In genomic region chr6:13536796-13537526, GRCh38 we compare ENCODE assay signal across 35 cellular contexts. TPM values are rescaled to one million over a fixed set of nuclear protein-coding genes. Genes with fewer than 3 reads are reported as not detected.
A peak's percentile ranks its signal among the peaks of the same experiment; 100 is the strongest.
DNase-seq lines count a peak whose midpoint lies in the region; ATAC-seq, FAIRE-seq and TF ChIP-seq lines count a peak whose summit lies in the region.
"Had no signal": no experiment of that assay in that cellular context is flagged by ENCODE, and none has a peak within 500 bp of the region (broad histone marks: within the 10 kb centered on the region; RNA-seq: fewer than 3 reads in every experiment).

No MANE protein-coding gene starts in this region.

- FAIRE-seq in astrocyte (lab: Jason Lieb, UNC), result no peak
- FAIRE-seq: GM12892 had no signal

- H3K27me3 ChIP-seq in right cardiac atrium (ENCODE audit: control insufficient read depth, insufficient read depth), result no peaks in the 10 kb centered on the region
- no peaks in the 10 kb centered on the region for H3K27me3 ChIP-seq in astrocyte (ENCODE audit: insufficient read depth, low read length)
- H3K27me3 ChIP-seq in esophagus muscularis mucosa, result no peaks in the 10 kb centered on the region
- H3K27me3 ChIP-seq: BLaER1, uterus had no signal

- H3K36me3 ChIP-seq in astrocyte (ENCODE audit: insufficient read depth, low read length) (no peaks in the 10 kb centered on the region), esophagus muscularis mucosa (no peaks in the 10 kb centered on the region)
- H3K36me3 ChIP-seq: BLaER1, lower lobe of right lung, thoracic aorta, uterus had no signal

- H3K79me2 ChIP-seq in astrocyte (ENCODE audit: insufficient read depth, low read length), result no peaks in the 10 kb centered on the region

- H3K9ac ChIP-seq in astrocyte (ENCODE audit: low read length), result no peak overlapping the region
- H3K9ac ChIP-seq: BLaER1 had no signal

- H3K36me3 Mint-ChIP-seq in astrocyte (ENCODE audit: low read depth, unreplicated experiment), result no peaks in the 10 kb centered on the region
- H3K36me3 Mint-ChIP-seq: activated CD8-positive, alpha-beta memory T cell treated with anti-CD3 and anti-CD28 coated beads, Interleukin-2, amount 10 ng/mL, durations not matched to agents 7 days and 5 days; brain; natural killer cell had no signal

- H3K4me3 ChIP-seq in right cardiac atrium (ENCODE audit: low read length) (no peak overlapping the region), astrocyte (ENCODE audit: insufficient read depth, low read depth, low read length) (no peak overlapping the region), esophagus muscularis mucosa (no peak overlapping the region)
- H3K4me3 ChIP-seq: BLaER1, lower lobe of right lung, PC-9, smooth muscle cell, thoracic aorta, uterus had no signal

- peaks cover 3% of the 10 kb centered on the region for H3K27me3 Mint-ChIP-seq in astrocyte (ENCODE audit: low read depth, unreplicated experiment)

- H3K27ac ChIP-seq in right cardiac atrium (ENCODE audit: low read length) (peak overlapping the region; percentile 17), astrocyte (ENCODE audit: low read depth, low read length) (no peak overlapping the region), esophagus muscularis mucosa (replicated peaks in 1 of 4) (no peak overlapping the region)
- H3K27ac ChIP-seq: BLaER1, lower lobe of right lung, PC-9, thoracic aorta had no signal

- no peak overlapping the region for H3K4me3 Mint-ChIP-seq in astrocyte (ENCODE audit: unreplicated experiment)
- H3K4me3 Mint-ChIP-seq: activated CD8-positive, alpha-beta memory T cell treated with anti-CD3 and anti-CD28 coated beads, Interleukin-2, amount 10 ng/mL, durations not matched to agents 7 days and 5 days; brain; H9; natural killer cell had no signal

- ATAC-seq in right cardiac atrium (no peak), left colon (peak; percentile 83)
- ATAC-seq: activated CD4-positive, CD25-positive, alpha-beta regulatory T cell treated with anti-CD3 and anti-CD28 coated beads, Interleukin-2, amount 50 U/mL, for 24 hours; activated CD8-positive, alpha-beta memory T cell treated with anti-CD3 and anti-CD28 coated beads, Interleukin-2, amount 10 ng/mL, durations not matched to agents 7 days and 5 days; lower lobe of right lung; natural killer cell; stimulated activated naive CD8-positive, alpha-beta T cell treated with anti-CD3 and anti-CD28 coated beads, Interleukin-15, Interleukin-2, amounts not matched to agents 100 U/mL and 50 U/mL, for 24 hours had no signal

- no peak for TF ChIP-seq EP300 in esophagus muscularis mucosa (IDR thresholded peaks at IDR 0.05)

- H3K4me1 Mint-ChIP-seq in astrocyte (ENCODE audit: low read depth, unreplicated experiment), result no peaks in the 10 kb centered on the region
- H3K4me1 Mint-ChIP-seq: activated CD8-positive, alpha-beta memory T cell treated with anti-CD3 and anti-CD28 coated beads, Interleukin-2, amount 10 ng/mL, durations not matched to agents 7 days and 5 days; brain; natural killer cell had no signal

- no peak for TF ChIP-seq CTCF in astrocyte (IDR thresholded peaks at IDR 0.05; ENCODE audit: insufficient read depth, low read depth, low read length)
- TF ChIP-seq CTCF in esophagus muscularis mucosa (IDR thresholded peaks at IDR 0.05), result no peak

- intact Hi-C loops in right cardiac atrium (cut with DNase I) (loop anchor here in 3 of 4 donors (5.0 to 10.0 kb wide), 2 partner anchors 200 to 202 kb away; no protein-coding TSS in a partner anchor), cardiac septum (cut with DNase I) (loop anchor here (10.0 kb wide), 1 partner anchor 172 kb away; no protein-coding TSS in a partner anchor), left colon (cut with DNase I, micrococcal nuclease) (loop anchor here in 1 of 2 donors (5.0 kb wide), 1 partner anchor 195 kb away; no protein-coding TSS in a partner anchor), esophagus muscularis mucosa (cut with DNase I) (no loop called here)

- WGBS in right cardiac atrium, result 67% methylated on average over 4 of the region's 4 CpGs
- 94% methylated on average over 4 of the region's 4 CpGs for WGBS in esophagus muscularis mucosa

- no peak overlapping the region for H3K4me2 ChIP-seq in astrocyte (ENCODE audit: low read length)
- H3K4me2 ChIP-seq: BLaER1, PC-9, smooth muscle cell had no signal

- H3K27ac Mint-ChIP-seq in astrocyte (ENCODE audit: unreplicated experiment), result no peak overlapping the region
- H3K27ac Mint-ChIP-seq: activated CD8-positive, alpha-beta memory T cell treated with anti-CD3 and anti-CD28 coated beads, Interleukin-2, amount 10 ng/mL, durations not matched to agents 7 days and 5 days; brain; natural killer cell had no signal

- peaks cover 2% of the 10 kb centered on the region for H3K9me3 Mint-ChIP-seq in astrocyte (ENCODE audit: unreplicated experiment)
- H3K9me3 Mint-ChIP-seq: H9, natural killer cell had no signal

- H3K4me1 ChIP-seq in right cardiac atrium (ENCODE audit: control insufficient read depth, insufficient read depth, low read length) (peaks cover 6% of the 10 kb centered on the region), astrocyte (ENCODE audit: insufficient read depth, low read length) (no peaks in the 10 kb centered on the region), esophagus muscularis mucosa (peaks cover 0 to 20% (median 0%) of the 10 kb centered on the region in 4 donors)
- H3K4me1 ChIP-seq: lower lobe of right lung, uterus had no signal

- H4K20me1 ChIP-seq in astrocyte (ENCODE audit: insufficient read depth, low read length), result no peaks in the 10 kb centered on the region
- H4K20me1 ChIP-seq: BLaER1 had no signal

- no peaks in the 10 kb centered on the region for H3K9me3 ChIP-seq in right cardiac atrium (ENCODE audit: control insufficient read depth, low read length)
- no peaks in the 10 kb centered on the region for H3K9me3 ChIP-seq in astrocyte (ENCODE audit: insufficient read depth, low read depth, low read length)
- no peaks in the 10 kb centered on the region for H3K9me3 ChIP-seq in esophagus muscularis mucosa
- H3K9me3 ChIP-seq: lower lobe of right lung, thoracic aorta, uterus had no signal

- TF ChIP-seq POLR2A in esophagus muscularis mucosa (IDR thresholded peaks at IDR 0.05; ENCODE audit: low read depth), result no peak

- no peak overlapping the region for H2AFZ ChIP-seq in astrocyte (ENCODE audit: low read depth, low read length)
- H2AFZ ChIP-seq: PC-9 had no signal

- DNase-seq in right cardiac atrium (no peak), cardiac septum (ENCODE audit: low spot score) (no peak), astrocyte (ENCODE audit: low read depth) (peak; percentile 16), left colon (no peak), OCI-M2 (lab: John Stamatoyannopoulos, UW; ENCODE audit: unreplicated experiment) (no peak), AML-193 (lab: John Stamatoyannopoulos, UW) (no peak), esophagus muscularis mucosa (ENCODE audit: extremely low spot score) (no peak)
- DNase-seq in stimulated activated CD4-positive, alpha-beta T cell treated with anti-CD3 and anti-CD28 coated beads, Interleukin-12 subunit alpha, Interleukin-12 subunit beta, amount 100 ng/mL, for 4 hours, result no peak
- DNase-seq: activated CD4-positive, alpha-beta T cell treated with anti-CD3 and anti-CD28 coated beads, Interleukin-2, amount 50 U/mL, for 4 hours; activated CD8-positive, alpha-beta memory T cell treated with anti-CD3 and anti-CD28 coated beads, Interleukin-2, amount 10 ng/mL, durations not matched to agents 7 days and 5 days; activated naive CD4-positive, alpha-beta T cell treated with Interleukin-2 at 50 U/mL for 16 hours; activated T-cell treated with anti-CD3 and anti-CD28 coated beads, Interleukin-2, amount 50 U/mL, for 48 hours; DMS153; H9; IMR-90; lower lobe of right lung; MV-4-11; natural killer cell; NCI-H1436; NCI-H2081; NCI-H2227 treated with DMSO at 0.1 percent for 48 hours; NCI-H526 treated with DMSO at 0.1 percent for 48 hours; NK-92 treated with Interleukin-12 subunit alpha and Interleukin-12 subunit beta, amount 100 ng/mL, for 24 hours; occipital lobe; PC-9; stimulated activated CD4-positive, alpha-beta T cell treated with anti-CD3 and anti-CD28 coated beads, Interleukin-2, amount 100 ng/mL, for 24 hours; stimulated activated naive CD8-positive, alpha-beta T cell treated with anti-CD3 and anti-CD28 coated beads, Interleukin-15, Interleukin-2, amounts not matched to agents 100 U/mL and 50 U/mL, for 24 hours; T-helper 2 cell; uterus had no signal

RNA-seq across cellular contexts. Expression of gene SIRT5, which starts 37.4 kb away (rescaled TPM):
- total RNA-seq in right cardiac atrium, result 10 to 100 TPM; 25.5 to 39.4 (median 33.9) TPM
- 21.5 TPM for polyA plus RNA-seq in right cardiac atrium
- 36.4 TPM for total RNA-seq in cardiac septum
- 8.6 and 10.3 TPM in 2 replicates for total RNA-seq in astrocyte
- 10 to 100 TPM; 13.0 to 16.5 TPM for total RNA-seq in left colon
- total RNA-seq in esophagus muscularis mucosa, result 10 to 100 TPM in 3 of 4 donors, 1 to 10 TPM in 1; 7.8 to 14.5 (median 12.6) TPM

RNA-seq across cellular contexts. Expression of gene GFOD1, which starts 49.6 kb away (rescaled TPM):
- total RNA-seq in right cardiac atrium (10 to 100 TPM; 51.0 to 81.7 (median 54.7) TPM), cardiac septum (54.0 TPM), astrocyte (9.6 and 10.8 TPM in 2 replicates), left colon (10 to 100 TPM in 1 of 2 donors, 1 to 10 TPM in 1; 9.2 to 15.9 TPM), esophagus muscularis mucosa (10 to 100 TPM; 21.7 to 34.5 (median 25.8) TPM)
- polyA plus RNA-seq in right cardiac atrium, result 30.3 TPM
